In genomic region chr18:23515911-23516546, GRCh38 we compare ENCODE assay signal across 8 cellular contexts. TPM values are rescaled to one million over a fixed set of nuclear protein-coding genes. Genes with fewer than 3 reads are reported as not detected.
DNase-seq lines count a peak whose midpoint lies in the region; ATAC-seq, FAIRE-seq and TF ChIP-seq lines count a peak whose summit lies in the region.

No MANE protein-coding gene starts in this region.

- peaks cover 24 to 44% of the 10 kb centered on the region in 2 donors for H3K36me3 ChIP-seq in kidney (ENCODE audit: control insufficient read depth in 1 of 2, insufficient read depth in 2 of 2, low read length in 2 of 2)

- intact Hi-C loops in kidney (cut with DNase I), result no loop called here

- peaks cover 0 to 2% of the 10 kb centered on the region in 2 donors for H3K4me1 ChIP-seq in kidney (ENCODE audit: control insufficient read depth in 1 of 2, insufficient read depth in 1 of 2, low read depth in 1 of 2, low read length in 2 of 2)

- peak; percentile 79 for DNase-seq in A172 (ENCODE audit: low spot score)
- peak; percentile 85 for DNase-seq in NCI-H2227 (lab: John Stamatoyannopoulos, UW; ENCODE audit: unreplicated experiment)
- peak; percentile 60 for DNase-seq in activated CD4-positive, CD25-positive, alpha-beta regulatory T cell treated with anti-CD3 and anti-CD28 coated beads, Interleukin-2, amount 50 U/mL, for 16 hours (ENCODE audit: low read depth, low spot score)
- DNase-seq in caudate nucleus (lab: John Stamatoyannopoulos, UW), result peak in 59 of 61 donors; percentile 10 to 86 (median 59)
- DNase-seq in kidney, result no peak
- DNase-seq in stimulated activated CD4-positive, alpha-beta T cell treated with anti-CD3 and anti-CD28 coated beads, Interleukin-2, amount 100 ng/mL, for 4 hours (ENCODE audit: low read depth), result peak; percentile 62

- no peaks in the 10 kb centered on the region for H3K9me3 ChIP-seq in kidney (ENCODE audit: control insufficient read depth in 1 of 2, low read length in 2 of 2)

- FAIRE-seq in kidney (lab: Jason Lieb, UNC), result no peak

- H3K4me3 ChIP-seq in kidney (ENCODE audit: low read length in 2 of 2), result no peak overlapping the region

- ATAC-seq in GM18517 (IDR thresholded peaks at IDR 0.05; ENCODE audit: unreplicated experiment), result peak; percentile 68
- ATAC-seq in HG03060 (IDR thresholded peaks at IDR 0.05; ENCODE audit: low read depth, unreplicated experiment), result peak; percentile 75

- TF ChIP-seq CTCF in kidney (IDR thresholded peaks at IDR 0.05; ENCODE audit: borderline replicate concordance, extremely low read depth, insufficient read depth), result peak; percentile 83

- H3K27ac ChIP-seq in caudate nucleus (ENCODE audit: low read depth, low read length) (no peak overlapping the region), kidney (ENCODE audit: low read depth in 2 of 2, low read length in 2 of 2) (no peak overlapping the region)

- H3K9ac ChIP-seq in kidney (ENCODE audit: low read length in 2 of 2), result no peak overlapping the region

RNA-seq across cellular contexts. Expression of gene RMC1, which starts 12.7 kb away (rescaled TPM):
- total RNA-seq in A172 (2014; rRNA removed; shearing (Covaris generic)), result 43.6 and 48.3 TPM in 2 replicates
- total RNA-seq in kidney, result 25.9 TPM
- polyA plus RNA-seq in kidney (ENCODE audit: insufficient read depth, low read depth, low replicate concordance), result 40.4 TPM
